9 cellular contexts compared by ENCODE assay signal in the genomic region with DNA sequence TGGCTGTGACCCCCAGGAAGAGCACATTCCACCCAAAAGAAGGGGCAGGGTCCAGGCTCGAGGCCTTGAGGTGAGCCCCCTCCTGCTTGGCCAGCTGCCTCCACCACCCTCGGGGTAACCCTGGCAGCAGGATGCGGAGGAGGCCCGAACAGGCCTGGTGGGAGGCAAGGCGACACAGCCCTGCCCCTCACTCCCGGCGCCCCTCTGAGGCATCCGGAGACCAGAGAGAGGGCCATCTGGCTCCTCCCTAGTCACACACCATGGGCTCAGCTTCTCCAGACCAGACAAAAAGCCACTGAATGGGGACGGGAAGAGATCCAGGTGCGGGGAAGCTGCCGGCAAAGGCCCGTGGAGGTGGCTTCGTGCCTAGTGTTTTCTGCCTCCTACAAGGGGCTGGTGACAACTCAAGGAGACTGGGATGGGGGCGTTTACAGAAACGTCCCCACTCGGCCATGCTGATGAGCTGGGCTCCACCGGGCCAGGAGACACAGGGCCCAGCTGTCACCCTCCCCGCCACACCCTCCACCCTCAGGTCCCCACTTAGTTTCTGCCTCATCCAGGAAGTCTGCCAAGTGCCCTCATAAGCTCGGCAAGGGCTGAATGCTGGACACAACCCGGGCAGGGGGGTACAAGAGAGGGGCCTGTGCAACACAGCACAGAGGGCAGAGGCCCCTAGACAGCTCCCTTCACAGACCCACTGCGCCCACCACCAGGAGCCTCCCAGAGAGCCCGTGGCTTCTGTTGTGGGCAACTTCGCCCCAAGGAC. TPM values are rescaled to one million over a fixed set of nuclear protein-coding genes. Genes with fewer than 3 reads are reported as not detected.
DNase-seq lines count a peak whose midpoint lies in the region; TF ChIP-seq lines count a peak whose summit lies in the region.
"Had no signal": no experiment of that assay in that cellular context is flagged by ENCODE, and none has a peak within 500 bp of the region (broad histone marks: within the 10 kb centered on the region; RNA-seq: fewer than 3 reads in every experiment).

No MANE protein-coding gene starts in this region.

- H3K4me1 Mint-ChIP-seq in neural crest cell = peaks cover 26% of the 10 kb centered on the region

- TF ChIP-seq CTCF in AG10803 (conservative IDR thresholded peaks at IDR 0.05; ENCODE audit: low read length) = no peak
- TF ChIP-seq CTCF in neural crest cell (conservative IDR thresholded peaks at IDR 0.05) = no peak

- 39 to 41% methylated on average over 23 of the region's 23 CpGs for WGBS in esophagus, 2 donors

- no peaks in the 10 kb centered on the region for H3K27me3 Mint-ChIP-seq in neural crest cell (ENCODE audit: low read depth)

- H3K4me3 ChIP-seq in AG10803 (ENCODE audit: low read length) (peak overlapping the region; percentile 36), esophagus (ENCODE audit: low read depth in 1 of 2, low read length in 2 of 2) (no peak overlapping the region)

- H3K4me1 ChIP-seq in esophagus (ENCODE audit: control insufficient read depth in 2 of 2, insufficient read depth in 2 of 2, low read length in 1 of 2) = peaks cover 8 to 25% of the 10 kb centered on the region in 2 donors

- H3K27me3 ChIP-seq in esophagus (ENCODE audit: control insufficient read depth in 1 of 2, insufficient read depth in 2 of 2, low read length in 2 of 2) = no peaks in the 10 kb centered on the region

- H3K27ac ChIP-seq in esophagus (ENCODE audit: low read depth in 2 of 2, low read length in 1 of 2) = peak overlapping the region; percentile 3 to 13

- H3K9me3 ChIP-seq in esophagus (ENCODE audit: control insufficient read depth in 2 of 2, insufficient read depth in 1 of 2, low read depth in 1 of 2, low read length in 1 of 2) = no peaks in the 10 kb centered on the region

- H3K36me3 ChIP-seq in esophagus (ENCODE audit: control insufficient read depth in 2 of 2, insufficient read depth in 2 of 2, low read length in 1 of 2) = peaks cover 0 to 15% of the 10 kb centered on the region in 2 donors

- no peaks in the 10 kb centered on the region for H3K36me3 Mint-ChIP-seq in neural crest cell (ENCODE audit: low read depth)

- H3K4me3 Mint-ChIP-seq in neural crest cell = no peak overlapping the region
- H3K4me3 Mint-ChIP-seq: activated CD4-positive, alpha-beta T cell treated with anti-CD3 and anti-CD28 coated beads, Interleukin-2, amount 10 ng/mL, durations not matched to agents 24 days and 14 days had no signal

- DNase-seq in AG10803 (ENCODE audit: low read depth) = peak; percentile 21
- peak; percentile 59 for DNase-seq in NCI-H2171 treated with DMSO at 0.1 percent for 48 hours (lab: John Stamatoyannopoulos, UW)
- DNase-seq in neural crest cell (ENCODE audit: low read depth, low spot score) = no peak
- no peak for DNase-seq in activated CD8-positive, alpha-beta memory T cell treated with anti-CD3 and anti-CD28 coated beads, Interleukin-2, amount 50 U/mL, for 4 hours
- DNase-seq in NCI-H1105 (lab: John Stamatoyannopoulos, UW) = no peak
- DNase-seq in RPMI8226 = no peak
- no peak for DNase-seq in NCI-H82 treated with DMSO at 0.1 percent for 48 hours (lab: John Stamatoyannopoulos, UW; ENCODE audit: unreplicated experiment)
- DNase-seq: activated CD4-positive, alpha-beta T cell treated with anti-CD3 and anti-CD28 coated beads, Interleukin-2, amount 10 ng/mL, durations not matched to agents 24 days and 14 days had no signal

- peak overlapping the region; percentile 35 for H3K27ac Mint-ChIP-seq in neural crest cell (ENCODE audit: unreplicated experiment)
- H3K27ac Mint-ChIP-seq: activated CD4-positive, alpha-beta T cell treated with anti-CD3 and anti-CD28 coated beads, Interleukin-2, amount 10 ng/mL, durations not matched to agents 24 days and 14 days had no signal

- H3K9me3 Mint-ChIP-seq in neural crest cell = no peaks in the 10 kb centered on the region
- H3K9me3 Mint-ChIP-seq: activated CD4-positive, alpha-beta T cell treated with anti-CD3 and anti-CD28 coated beads, Interleukin-2, amount 10 ng/mL, durations not matched to agents 24 days and 14 days had no signal

RNA-seq across cellular contexts. Expression of gene NACC2, which starts 41.9 kb away (rescaled TPM):
- polyA plus RNA-seq in esophagus = 1 to 10 TPM; 3.2 to 4.5 TPM
- total RNA-seq in neural crest cell = 8.1 and 8.6 TPM in 2 replicates

Comparison
In these comparisons a context has a peak if more than half of its experiments do, and no peak if none do; other contexts are left out.
1. DNase-seq: peak in AG10803 (single experiment) and NCI-H2171 treated with DMSO at 0.1 percent for 48 hours (single experiment); none in neural crest cell (single experiment), activated CD8-positive, alpha-beta memory T cell treated with anti-CD3 and anti-CD28 coated beads, Interleukin-2, amount 50 U/mL, for 4 hours (single experiment), NCI-H1105 (single experiment), RPMI8226 (single experiment) and NCI-H82 treated with DMSO at 0.1 percent for 48 hours (single experiment).